In the genomic region with DNA sequence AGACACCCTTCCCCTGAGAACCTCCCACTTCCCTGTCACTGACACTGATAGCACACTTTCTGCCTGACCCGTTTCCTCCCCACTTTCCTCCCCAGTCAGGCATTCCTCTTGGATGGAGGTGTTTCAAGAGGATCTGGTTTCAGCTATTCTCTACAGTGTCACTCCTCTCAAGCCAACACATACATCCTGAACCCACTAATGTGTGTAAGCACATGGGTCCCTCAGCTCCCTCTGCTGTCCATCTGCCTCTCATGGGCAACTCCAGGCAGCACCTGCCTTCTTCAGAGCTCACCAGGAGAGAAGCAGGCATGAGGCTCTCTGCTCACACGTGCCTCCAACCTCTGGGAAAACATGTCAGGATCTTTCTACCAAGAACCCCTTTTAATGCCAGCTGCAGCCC, we compare ENCODE assay signal across 11 cellular contexts.
DNase-seq lines count a peak whose midpoint lies in the region; ATAC-seq and TF ChIP-seq lines count a peak whose summit lies in the region.
"Had no signal": no experiment of that assay in that cellular context is flagged by ENCODE, and none has a peak within 500 bp of the region (broad histone marks: within the 10 kb centered on the region; RNA-seq: fewer than 3 reads in every experiment).

No MANE protein-coding gene starts in this region.

- H3K4me1 ChIP-seq in breast epithelium (no peaks in the 10 kb centered on the region), transverse colon (no peaks in the 10 kb centered on the region)

- TF ChIP-seq POLR2A in breast epithelium (IDR thresholded peaks at IDR 0.05) (no peak), transverse colon (IDR thresholded peaks at IDR 0.05) (no peak)

- intact Hi-C loops in MCF 10A (cut with micrococcal nuclease) = loop anchor here (1.0 kb wide), 1 partner anchor 462 kb away; no protein-coding TSS in a partner anchor
- intact Hi-C loops in breast epithelium (cut with DNase I; ENCODE audit: low total_unique reads) = loop anchor here (5.0 kb wide), 1 partner anchor 328 kb away; no protein-coding TSS in a partner anchor
- intact Hi-C loops in transverse colon (cut with DNase I; ENCODE audit: low total_unique reads) = no loop called here

- H3K27ac ChIP-seq in breast epithelium (no peak overlapping the region), VCaP (no peak overlapping the region), transverse colon (no peak overlapping the region)

- TF ChIP-seq EP300 in transverse colon (IDR thresholded peaks at IDR 0.05; ENCODE audit: low read depth) = no peak

- ATAC-seq in HG02938 (IDR thresholded peaks at IDR 0.05; ENCODE audit: unreplicated experiment) (peak; percentile 52), HG03025 (IDR thresholded peaks at IDR 0.05; ENCODE audit: low FRiP score, unreplicated experiment) (no peak), GM21447 (IDR thresholded peaks at IDR 0.05; ENCODE audit: unreplicated experiment) (no peak)

- H3K9me3 ChIP-seq in breast epithelium = no peaks in the 10 kb centered on the region
- no peaks in the 10 kb centered on the region for H3K9me3 ChIP-seq in transverse colon

- BruUV-seq in MCF 10A (replicated peaks; lab: Mats Ljungman, UMichigan) = no TSS peak

- H3K27ac Mint-ChIP-seq in MCF 10A (ENCODE audit: low read depth, unreplicated experiment) = no peak overlapping the region
- H3K27ac Mint-ChIP-seq: B cell; dendritic cell treated with granulocyte-macrophage colony-stimulating factor and Interleukin-4, amounts not matched to agents 40 ng/mL and 50 ng/mL, for 4 days had no signal

- H3K4me3 ChIP-seq in breast epithelium (no peak overlapping the region), transverse colon (no peak overlapping the region)

- no peak overlapping the region for H3K4me3 Mint-ChIP-seq in MCF 10A (ENCODE audit: unreplicated experiment)
- H3K4me3 Mint-ChIP-seq: B cell; dendritic cell treated with granulocyte-macrophage colony-stimulating factor and Interleukin-4, amounts not matched to agents 40 ng/mL and 50 ng/mL, for 4 days had no signal

- WGBS in transverse colon (ENCODE audit: low coverage in 1 of 2), 2 donors = 30% methylated on average over 2 of the region's 2 CpGs; no CpG with 5 or more reads in 1 of the 2 donors

- DNase-seq in MCF 10A (ENCODE audit: unreplicated experiment) = peak; percentile 27
- no peak for DNase-seq in breast epithelium (ENCODE audit: low spot score in 2 of 2)
- DNase-seq in transverse colon = peak; percentile 8
- DNase-seq in DMS153 treated with DMSO at 0.1 percent for 48 hours (lab: John Stamatoyannopoulos, UW; ENCODE audit: unreplicated experiment) = no peak
- DNase-seq: activated T-cell treated with anti-CD3 and anti-CD28 coated beads, Interleukin-2, amount 50 U/mL, for 48 hours had no signal

- POLR2A ChIA-PET in MCF 10A (lab: Yijun Ruan, JAX) = no interaction called here

- no peaks in the 10 kb centered on the region for H3K36me3 Mint-ChIP-seq in MCF 10A (ENCODE audit: insufficient read depth, unreplicated experiment)

- H3K36me3 ChIP-seq in breast epithelium (no peaks in the 10 kb centered on the region), transverse colon (no peaks in the 10 kb centered on the region)

- CTCF ChIA-PET in MCF 10A (lab: Yijun Ruan, JAX) = interaction anchor here (0.8 kb wide), 1 partner anchor 9 kb away, joined by 4 read pairs; no protein-coding TSS in a partner anchor

- H3K27me3 Mint-ChIP-seq in MCF 10A (ENCODE audit: insufficient read depth, unreplicated experiment) = no peaks in the 10 kb centered on the region
- H3K27me3 Mint-ChIP-seq: B cell; dendritic cell treated with granulocyte-macrophage colony-stimulating factor and Interleukin-4, amounts not matched to agents 40 ng/mL and 50 ng/mL, for 4 days had no signal

- TF ChIP-seq CTCF in MCF 10A (IDR thresholded peaks at IDR 0.05; ENCODE audit: unreplicated experiment) = peak; percentile 21
- no peak for TF ChIP-seq CTCF in breast epithelium (IDR thresholded peaks at IDR 0.05)
- TF ChIP-seq CTCF in VCaP (conservative IDR thresholded peaks at IDR 0.05) = peak; percentile 42
- TF ChIP-seq CTCF in transverse colon (IDR thresholded peaks at IDR 0.05) = no peak

- no peaks in the 10 kb centered on the region for H3K27me3 ChIP-seq in breast epithelium
- no peaks in the 10 kb centered on the region for H3K27me3 ChIP-seq in transverse colon

- no peaks in the 10 kb centered on the region for H3K4me1 Mint-ChIP-seq in MCF 10A (ENCODE audit: insufficient read depth, unreplicated experiment)
- H3K4me1 Mint-ChIP-seq: B cell had no signal

- H3K9me3 Mint-ChIP-seq in MCF 10A (ENCODE audit: unreplicated experiment) = no peaks in the 10 kb centered on the region
- H3K9me3 Mint-ChIP-seq: dendritic cell treated with granulocyte-macrophage colony-stimulating factor and Interleukin-4, amounts not matched to agents 40 ng/mL and 50 ng/mL, for 4 days had no signal

- in situ Hi-C loops in transverse colon (cut with MboI; ENCODE audit: low pct_ligation_motif_present in 1 of 4, low pct_unique_long_range_greater_than_20kb in 1 of 4, low sequenced_read_pairs in 3 of 4) = no loop called here

Comparison
In these comparisons a context has a peak if more than half of its experiments do, and no peak if none do; other contexts are left out.
1. DNase-seq: peak in MCF 10A (single experiment) and transverse colon (single experiment); none in breast epithelium (0 of 2) and DMS153 treated with DMSO at 0.1 percent for 48 hours (single experiment).
2. CTCF ChIP-seq: peak in MCF 10A (single experiment) and VCaP (single experiment); none in breast epithelium (0 of 3) and transverse colon (0 of 5).